Comparison of ENCODE assay signal across 19 cellular contexts in the genomic region with DNA sequence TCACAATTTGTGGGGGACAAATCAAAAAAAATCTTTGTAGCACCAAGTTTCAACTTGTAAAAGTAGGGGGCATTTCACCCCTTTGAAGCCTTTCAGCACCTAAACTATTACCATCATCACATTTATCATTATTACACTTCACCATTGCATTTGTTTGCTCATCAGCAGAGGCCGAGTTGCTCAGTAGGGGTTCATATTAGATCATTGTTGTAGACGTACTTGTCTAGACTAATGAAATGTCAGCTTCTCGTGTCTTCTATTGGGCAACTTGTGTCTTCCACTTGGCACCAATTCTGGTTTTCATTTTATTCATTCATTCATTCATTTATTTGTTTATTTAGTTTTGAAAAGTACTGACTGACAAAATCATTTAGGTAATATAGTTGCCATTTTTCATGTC.
A peak's percentile ranks its signal among the peaks of the same experiment; 100 is the strongest.
DNase-seq lines count a peak whose midpoint lies in the region; ATAC-seq and TF ChIP-seq lines count a peak whose summit lies in the region.
"Had no signal": no experiment of that assay in that cellular context is flagged by ENCODE, and none has a peak within 500 bp of the region (broad histone marks: within the 10 kb centered on the region; RNA-seq: fewer than 3 reads in every experiment).

No MANE protein-coding gene starts in this region.

- TF ChIP-seq CTCF in brain microvascular endothelial cell (IDR thresholded peaks at IDR 0.05; ENCODE audit: low read depth, low read length, missing control alignments), result no peak

- in situ Hi-C loops in brain microvascular endothelial cell (cut with HindIII; ENCODE audit: low pct_ligation_motif_present, low sequenced_read_pairs), result no loop called here

- H3K27ac ChIP-seq in brain microvascular endothelial cell, result no peak overlapping the region

- no peak for ATAC-seq in activated CD4-positive, CD25-positive, alpha-beta regulatory T cell treated with anti-CD3 and anti-CD28 coated beads, Interleukin-2, amount 50 U/mL, for 24 hours
- no peak for ATAC-seq in GM18517 (IDR thresholded peaks at IDR 0.05; ENCODE audit: unreplicated experiment)
- ATAC-seq: HCT116 had no signal

- no peaks in the 10 kb centered on the region for H3K36me3 ChIP-seq in brain microvascular endothelial cell (replicated peaks)
- H3K36me3 ChIP-seq: BE2C had no signal

- H3K27me3 ChIP-seq in brain microvascular endothelial cell (replicated peaks), result no peaks in the 10 kb centered on the region
- H3K27me3 ChIP-seq: BE2C had no signal

- peak; percentile 6 for DNase-seq in NCI-H345 (lab: John Stamatoyannopoulos, UW)
- DNase-seq in NCI-H345 treated with DMSO at 0.1 percent for 48 hours (lab: John Stamatoyannopoulos, UW; ENCODE audit: unreplicated experiment), result no peak
- DNase-seq in COR-L47 (lab: John Stamatoyannopoulos, UW), result peak; percentile 25
- peak; percentile 66 for DNase-seq in NCI-H69 (lab: John Stamatoyannopoulos, UW)
- peak; percentile 70 for DNase-seq in brain microvascular endothelial cell
- DNase-seq: ACHN; BE2C; C1 segment of cervical spinal cord; Caco-2; CD4-positive, CD25-positive, alpha-beta regulatory T cell; CD8-positive, alpha-beta memory T cell; DMS79 treated with DMSO at 0.1 percent for 48 hours; GF-D8; GOT3; H7; IMR-90 had no signal

- H3K4me3 ChIP-seq in brain microvascular endothelial cell (ENCODE audit: low read depth, low read length), result no peak overlapping the region
